1 cellular context compared by ENCODE assay signal in genomic region chr1:39268906-39269305, GRCh38.
TF ChIP-seq lines count a peak whose summit lies in the region.

No MANE protein-coding gene starts in this region.

TF ChIP-seq in HepG2, 621 proteins besides CTCF, POLR2A, EP300 and RAD21 (continued from another document):
- TF ChIP-seq ZNF800 (CRISPR knock-in tag; IDR thresholded peaks at IDR 0.05): no peak
- TF ChIP-seq ZSCAN12 (CRISPR knock-in tag; IDR thresholded peaks at IDR 0.05): no peak
- no peak for TF ChIP-seq ZNF709 (CRISPR knock-in tag; IDR thresholded peaks at IDR 0.05)
